In genomic region chr16:68328151-68328859, GRCh38 we compare ENCODE assay signal across 8 cellular contexts. TPM values are rescaled to one million over a fixed set of nuclear protein-coding genes. Genes with fewer than 3 reads are reported as not detected.
DNase-seq lines count a peak whose midpoint lies in the region; ATAC-seq, FAIRE-seq and TF ChIP-seq lines count a peak whose summit lies in the region.

No MANE protein-coding gene starts in this region.

- DNase-seq in GM12891 (ENCODE audit: insufficient read length, low spot score) (peak; percentile 62), NCI-H446 (lab: John Stamatoyannopoulos, UW) (peak; percentile 27 to 76), cerebellar cortex (ENCODE audit: low spot score) (peak; percentile 97), kidney glomerular epithelial cell (lab: John Stamatoyannopoulos, UW) (peak; percentile 75)
- DNase-seq in activated CD4-positive, alpha-beta T cell treated with anti-CD3 and anti-CD28 coated beads for 1 hour: peak; percentile 72
- DNase-seq in stimulated activated CD4-positive, alpha-beta T cell treated with anti-CD3 and anti-CD28 coated beads, Interleukin-2, amount 100 ng/mL, for 24 hours: peak; percentile 78 to 81

- peak; percentile 88 for FAIRE-seq in GM12891 (lab: Jason Lieb, UNC)

- ATAC-seq in HG03196 (IDR thresholded peaks at IDR 0.05; ENCODE audit: unreplicated experiment): peak; percentile 61
- ATAC-seq in GM21367 (IDR thresholded peaks at IDR 0.05; ENCODE audit: unreplicated experiment): no peak

- TF ChIP-seq POLR2A in GM12891 (IDR thresholded peaks at IDR 0.05; ENCODE audit: low read depth, low read length): no peak

TF ChIP-seq in GM12891, 5 proteins besides CTCF, POLR2A, EP300 and RAD21:
- TF ChIP-seq POU2F2 (IDR thresholded peaks at IDR 0.05; ENCODE audit: low read depth, low read length) (no peak), TAF1 (IDR thresholded peaks at IDR 0.05; ENCODE audit: low read depth, low read length) (no peak), SPI1 (IDR thresholded peaks at IDR 0.05; ENCODE audit: low read depth, low read length) (no peak), POLR2AphosphoS5 (IDR thresholded peaks at IDR 0.05; ENCODE audit: low read depth, low read length) (no peak), PAX5 (IDR thresholded peaks at IDR 0.05; ENCODE audit: insufficient read depth, low read length, severe bottlenecking) (no peak)

RNA-seq across cellular contexts. Expression of gene PRMT7, which starts 17.5 kb away (rescaled TPM):
- polyA plus RNA-seq in GM12891 (2012; ENCODE audit: low read depth, missing spikeins): 49.7 TPM

RNA-seq across cellular contexts. Expression of gene SLC7A6OS, which starts 17.6 kb away (rescaled TPM):
- polyA plus RNA-seq in GM12891 (2012; ENCODE audit: low read depth, missing spikeins): 14.2 TPM
